Comparison of ENCODE assay signal across 1 cellular context in the genomic region with DNA sequence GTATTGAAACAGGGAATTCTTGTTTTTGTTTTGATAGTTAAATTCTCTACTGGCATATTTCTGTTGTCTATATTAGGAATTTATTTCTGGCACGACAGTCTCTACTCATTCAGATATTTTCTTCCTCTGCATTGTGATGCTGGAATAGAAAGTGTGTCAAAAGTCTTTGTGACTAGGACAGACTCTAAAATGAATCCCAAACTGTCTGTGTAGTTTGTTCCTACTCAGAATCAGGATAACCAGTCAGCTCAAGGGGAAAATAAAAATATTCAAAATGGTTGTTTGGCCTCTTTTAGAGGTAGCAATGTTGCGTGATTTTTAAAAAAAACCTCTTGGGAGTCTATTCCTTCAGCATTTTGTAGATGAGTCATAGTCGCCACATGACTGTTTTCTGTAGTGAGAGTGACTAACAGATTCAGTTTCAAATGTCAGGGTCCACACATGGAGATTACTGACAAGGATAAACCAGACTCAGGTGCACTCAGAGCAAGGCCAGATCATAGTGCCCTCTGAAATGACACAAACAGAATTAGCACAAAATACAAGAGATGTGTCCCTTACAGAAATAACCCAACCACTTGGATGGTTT.
TF ChIP-seq lines count a peak whose summit lies in the region.

No MANE protein-coding gene starts in this region.

TF ChIP-seq in IMR-90, 13 proteins besides CTCF, POLR2A, EP300 and RAD21:
- TF ChIP-seq FOS (IDR thresholded peaks at IDR 0.05; ENCODE audit: low read depth, low read length), result peak; percentile 93
- TF ChIP-seq NFE2L2 (IDR thresholded peaks at IDR 0.05; ENCODE audit: low read depth, low read length), result no peak
- 0 out of 2 replicates have a peak, but pooled peaks have one; percentile 37 for TF ChIP-seq CEBPB (IDR thresholded peaks at IDR 0.05; ENCODE audit: low read depth, low read length)
- TF ChIP-seq BHLHE40 (IDR thresholded peaks at IDR 0.05; ENCODE audit: low read depth, low read length), result peak; percentile 55; the same call in 1 of the 2 replicates
- TF ChIP-seq, protein P1, sequence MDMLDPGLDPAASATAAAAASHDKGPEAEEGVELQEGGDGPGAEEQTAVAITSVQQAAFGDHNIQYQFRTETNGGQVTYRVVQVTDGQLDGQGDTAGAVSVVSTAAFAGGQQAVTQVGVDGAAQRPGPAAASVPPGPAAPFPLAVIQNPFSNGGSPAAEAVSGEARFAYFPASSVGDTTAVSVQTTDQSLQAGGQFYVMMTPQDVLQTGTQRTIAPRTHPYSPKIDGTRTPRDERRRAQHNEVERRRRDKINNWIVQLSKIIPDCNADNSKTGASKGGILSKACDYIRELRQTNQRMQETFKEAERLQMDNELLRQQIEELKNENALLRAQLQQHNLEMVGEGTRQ (IDR thresholded peaks at IDR 0.05; ENCODE audit: low read depth, low read length), result peak; percentile 76
